Comparison of ENCODE assay signal across 8 cellular contexts in the genomic region with DNA sequence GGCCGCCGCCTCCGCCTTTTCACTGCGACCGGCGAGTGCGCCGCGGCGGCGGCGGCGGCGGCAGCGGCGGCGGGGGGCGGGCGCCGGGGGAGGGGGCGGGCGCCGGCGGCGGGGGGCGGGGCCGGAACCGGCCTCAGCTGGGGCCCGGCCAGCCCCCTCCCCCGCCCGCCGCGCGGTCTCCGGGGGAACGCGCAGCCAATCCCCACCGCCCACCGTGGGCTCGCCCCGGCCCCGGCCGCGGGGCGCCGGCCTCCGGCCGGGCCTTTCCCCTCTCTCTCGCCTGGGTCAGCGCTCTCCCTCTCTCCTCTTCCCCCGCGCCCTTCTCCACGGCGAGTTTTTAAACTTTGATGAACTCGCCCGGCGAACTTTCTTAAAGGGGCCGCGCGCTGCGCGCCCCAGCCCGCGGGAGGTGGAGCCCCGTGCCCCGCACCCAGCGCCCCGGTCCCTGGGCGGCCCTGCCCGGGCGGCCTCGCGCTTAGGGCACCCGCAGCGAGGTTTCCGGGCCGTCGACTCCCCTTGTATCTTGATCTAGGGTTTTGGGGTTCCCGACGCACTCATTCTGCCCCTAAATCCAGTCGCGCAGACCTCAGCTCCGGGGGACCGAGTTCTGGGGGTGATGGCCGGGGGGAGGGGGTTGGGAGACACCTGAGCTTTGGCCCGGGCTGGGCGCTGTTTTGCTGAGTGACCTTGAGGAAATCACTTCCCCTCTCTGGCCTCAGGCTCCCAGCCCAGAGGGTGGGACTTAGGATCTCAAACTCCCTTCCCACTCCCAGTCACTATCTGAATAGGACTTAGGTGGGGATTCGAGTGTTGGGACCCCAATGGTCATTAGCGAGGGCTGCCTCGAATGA. TPM values are rescaled to one million over a fixed set of nuclear protein-coding genes. Genes with fewer than 3 reads are reported as not detected.
A peak's percentile ranks its signal among the peaks of the same experiment; 100 is the strongest.
DNase-seq lines count a peak whose midpoint lies in the region; ATAC-seq, FAIRE-seq and TF ChIP-seq lines count a peak whose summit lies in the region.

A gene (minus strand): TSS at position 39 of the 851 bp plus-strand sequence. CDS start 270 bp downstream, outside the sequence.

- 1 to 3% methylated on average over 28 to 78 of the region's 90 CpGs for WGBS in pancreas, 2 donors

- no peaks in the 10 kb centered on the region for H3K9me2 ChIP-seq in SU-DHL-6 (replicated peaks; ENCODE audit: insufficient read depth, low read length)

- DNase-seq in frontal cortex (ENCODE audit: low spot score in 2 of 2), result peak; percentile 51 to 55
- peak in 4 of 6 donors; percentile 9 to 61 (median 30) for DNase-seq in pancreas
- DNase-seq in activated CD4-positive, CD25-positive, alpha-beta regulatory T cell treated with anti-CD3 and anti-CD28 coated beads, Interleukin-2, amount 50 U/mL, for 72 hours, result no peak
- no peak for DNase-seq in occipital lobe (lab: John Stamatoyannopoulos, UW)
- no peak for DNase-seq in posterior cingulate gyrus

- no peaks in the 10 kb centered on the region for H3K79me2 ChIP-seq in SU-DHL-6 (ENCODE audit: insufficient read depth, low read length)

- peak within 1 kb of the TSS; percentile 51 for H3K4me2 ChIP-seq in SU-DHL-6 (ENCODE audit: low read depth, low read length, poor library complexity, severe bottlenecking)

- H3K4me3 ChIP-seq in SU-DHL-6 (ENCODE audit: insufficient read depth, low read length, poor library complexity, severe bottlenecking) (peak within 1 kb of the TSS; percentile 47), pancreas (peak within 1 kb of the TSS; percentile 33 to 62 (median 48))

- no peak for FAIRE-seq in frontal cortex (lab: Jason Lieb, UNC)
- FAIRE-seq in pancreas (lab: Jason Lieb, UNC), result no peak

- H3K36me3 ChIP-seq in SU-DHL-6 (ENCODE audit: low read length) (no peaks in the 10 kb centered on the region), pancreas (no peaks in the 10 kb centered on the region)

- ATAC-seq in GM18511 (IDR thresholded peaks at IDR 0.05; ENCODE audit: unreplicated experiment) (peak; percentile 46), pancreas (peak; percentile 31 to 72 (median 50)), HG03439 (IDR thresholded peaks at IDR 0.05; ENCODE audit: unreplicated experiment) (no peak)

- H3K27ac ChIP-seq in SU-DHL-6 (ENCODE audit: low read depth, low read length), result no peak within 1 kb of the TSS
- no peak within 1 kb of the TSS for H3K27ac ChIP-seq in pancreas

- no peak for TF ChIP-seq CTCF in SU-DHL-6 (IDR thresholded peaks at IDR 0.05; ENCODE audit: insufficient read depth, low read length, poor library complexity, severe bottlenecking)
- TF ChIP-seq CTCF in pancreas (IDR thresholded peaks at IDR 0.05), result no peak

- H3K27me3 ChIP-seq in SU-DHL-6 (ENCODE audit: low read length), result no peaks in the 10 kb centered on the region
- no peaks in the 10 kb centered on the region for H3K27me3 ChIP-seq in pancreas

- intact Hi-C loops in pancreas (cut with DNase I), result no loop called here
- intact Hi-C loops in posterior cingulate gyrus (cut with DNase I), result no loop called here

- H3K9ac ChIP-seq in SU-DHL-6 (ENCODE audit: low read length), result peak within 1 kb of the TSS; percentile 20; the same call in 1 of the 2 replicates

- peak within 1 kb of the TSS; percentile 54 for H2AFZ ChIP-seq in SU-DHL-6 (ENCODE audit: low read depth, low read length, severe bottlenecking)

- no peaks in the 10 kb centered on the region for H3F3A ChIP-seq in SU-DHL-6 (ENCODE audit: insufficient read depth)

- no peaks in the 10 kb centered on the region for H4K20me1 ChIP-seq in SU-DHL-6 (ENCODE audit: low read depth, low read length)

- H3K4me1 ChIP-seq in pancreas, result no peaks in the 10 kb centered on the region

- no peaks in the 10 kb centered on the region for H3K9me3 ChIP-seq in SU-DHL-6 (ENCODE audit: insufficient read depth, low read length)
- H3K9me3 ChIP-seq in pancreas, result no peaks in the 10 kb centered on the region

RNA-seq across cellular contexts. Expression of the gene that starts here (rescaled TPM):
- under 0.01 TPM for total RNA-seq in frontal cortex
- total RNA-seq in pancreas, result 1 to 10 TPM in 3 of 6 donors, under 1 TPM in 3; 0.52 to 1.9 (median 0.92) TPM
- polyA plus RNA-seq in pancreas, result 1 to 10 TPM; 1.8 to 2.3 TPM
- not detected for total RNA-seq in occipital lobe

Comparison
In these comparisons a context has a peak if more than half of its experiments do, and no peak if none do; other contexts are left out.
1. Peak in DNase-seq in frontal cortex; RNA of the gene not detected or under 1 TPM.
2. DNase-seq: peak in pancreas (4 of 6); none in activated CD4-positive, CD25-positive, alpha-beta regulatory T cell treated with anti-CD3 and anti-CD28 coated beads, Interleukin-2, amount 50 U/mL, for 72 hours (single experiment), occipital lobe (single experiment) and posterior cingulate gyrus (0 of 10).